ENCODE assay signal across 1 cellular context in the genomic region with DNA sequence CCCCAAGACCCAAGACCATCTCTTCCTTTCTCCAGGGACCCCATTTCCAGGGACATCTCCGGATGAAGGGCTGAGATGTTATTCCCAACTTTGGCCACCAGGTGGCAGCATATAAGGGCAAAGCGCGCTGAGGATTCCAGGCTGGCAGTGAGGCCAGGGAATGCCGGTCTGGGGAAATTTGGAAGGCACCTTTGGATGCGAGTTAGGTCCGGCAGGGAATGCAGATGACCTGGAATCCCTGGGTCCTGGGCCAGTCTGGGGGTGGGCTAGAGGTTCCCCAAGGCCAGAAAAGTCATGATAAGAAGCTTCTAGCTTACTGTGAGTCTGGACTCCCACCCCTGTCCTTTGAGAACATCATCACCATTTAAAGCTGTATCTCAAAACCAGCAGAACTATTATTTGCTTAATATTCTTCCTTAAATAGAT.
TF ChIP-seq lines count a peak whose summit lies in the region.

No MANE protein-coding gene starts in this region.

TF ChIP-seq in GM23338, 12 proteins besides CTCF, POLR2A, EP300 and RAD21:
- no peak for TF ChIP-seq ZNF331 (CRISPR knock-in tag; IDR thresholded peaks at IDR 0.05; ENCODE audit: low read depth)
- no peak for TF ChIP-seq POLR2AphosphoS5 (IDR thresholded peaks at IDR 0.05; ENCODE audit: low read depth)
- no peak for TF ChIP-seq STAT1 (IDR thresholded peaks at IDR 0.05; ENCODE audit: unreplicated experiment)
- no peak for TF ChIP-seq EZH2phosphoT487 (IDR thresholded peaks at IDR 0.05; ENCODE audit: unreplicated experiment)
- TF ChIP-seq EZH2 (IDR thresholded peaks at IDR 0.05; ENCODE audit: low read depth, unreplicated experiment) = no peak
- TF ChIP-seq, protein P1, sequence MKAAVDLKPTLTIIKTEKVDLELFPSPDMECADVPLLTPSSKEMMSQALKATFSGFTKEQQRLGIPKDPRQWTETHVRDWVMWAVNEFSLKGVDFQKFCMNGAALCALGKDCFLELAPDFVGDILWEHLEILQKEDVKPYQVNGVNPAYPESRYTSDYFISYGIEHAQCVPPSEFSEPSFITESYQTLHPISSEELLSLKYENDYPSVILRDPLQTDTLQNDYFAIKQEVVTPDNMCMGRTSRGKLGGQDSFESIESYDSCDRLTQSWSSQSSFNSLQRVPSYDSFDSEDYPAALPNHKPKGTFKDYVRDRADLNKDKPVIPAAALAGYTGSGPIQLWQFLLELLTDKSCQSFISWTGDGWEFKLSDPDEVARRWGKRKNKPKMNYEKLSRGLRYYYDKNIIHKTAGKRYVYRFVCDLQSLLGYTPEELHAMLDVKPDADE (IDR thresholded peaks at IDR 0.05) = no peak
- no peak for TF ChIP-seq ZNF114 (CRISPR knock-in tag; IDR thresholded peaks at IDR 0.05)
- TF ChIP-seq JUNB (IDR thresholded peaks at IDR 0.05; ENCODE audit: unreplicated experiment) = no peak
- no peak for TF ChIP-seq NANOG (IDR thresholded peaks at IDR 0.05; ENCODE audit: borderline replicate concordance)
- no peak for TF ChIP-seq CREB1 (CRISPR knock-in tag; IDR thresholded peaks at IDR 0.05; ENCODE audit: low read depth)
- TF ChIP-seq, protein P2, sequence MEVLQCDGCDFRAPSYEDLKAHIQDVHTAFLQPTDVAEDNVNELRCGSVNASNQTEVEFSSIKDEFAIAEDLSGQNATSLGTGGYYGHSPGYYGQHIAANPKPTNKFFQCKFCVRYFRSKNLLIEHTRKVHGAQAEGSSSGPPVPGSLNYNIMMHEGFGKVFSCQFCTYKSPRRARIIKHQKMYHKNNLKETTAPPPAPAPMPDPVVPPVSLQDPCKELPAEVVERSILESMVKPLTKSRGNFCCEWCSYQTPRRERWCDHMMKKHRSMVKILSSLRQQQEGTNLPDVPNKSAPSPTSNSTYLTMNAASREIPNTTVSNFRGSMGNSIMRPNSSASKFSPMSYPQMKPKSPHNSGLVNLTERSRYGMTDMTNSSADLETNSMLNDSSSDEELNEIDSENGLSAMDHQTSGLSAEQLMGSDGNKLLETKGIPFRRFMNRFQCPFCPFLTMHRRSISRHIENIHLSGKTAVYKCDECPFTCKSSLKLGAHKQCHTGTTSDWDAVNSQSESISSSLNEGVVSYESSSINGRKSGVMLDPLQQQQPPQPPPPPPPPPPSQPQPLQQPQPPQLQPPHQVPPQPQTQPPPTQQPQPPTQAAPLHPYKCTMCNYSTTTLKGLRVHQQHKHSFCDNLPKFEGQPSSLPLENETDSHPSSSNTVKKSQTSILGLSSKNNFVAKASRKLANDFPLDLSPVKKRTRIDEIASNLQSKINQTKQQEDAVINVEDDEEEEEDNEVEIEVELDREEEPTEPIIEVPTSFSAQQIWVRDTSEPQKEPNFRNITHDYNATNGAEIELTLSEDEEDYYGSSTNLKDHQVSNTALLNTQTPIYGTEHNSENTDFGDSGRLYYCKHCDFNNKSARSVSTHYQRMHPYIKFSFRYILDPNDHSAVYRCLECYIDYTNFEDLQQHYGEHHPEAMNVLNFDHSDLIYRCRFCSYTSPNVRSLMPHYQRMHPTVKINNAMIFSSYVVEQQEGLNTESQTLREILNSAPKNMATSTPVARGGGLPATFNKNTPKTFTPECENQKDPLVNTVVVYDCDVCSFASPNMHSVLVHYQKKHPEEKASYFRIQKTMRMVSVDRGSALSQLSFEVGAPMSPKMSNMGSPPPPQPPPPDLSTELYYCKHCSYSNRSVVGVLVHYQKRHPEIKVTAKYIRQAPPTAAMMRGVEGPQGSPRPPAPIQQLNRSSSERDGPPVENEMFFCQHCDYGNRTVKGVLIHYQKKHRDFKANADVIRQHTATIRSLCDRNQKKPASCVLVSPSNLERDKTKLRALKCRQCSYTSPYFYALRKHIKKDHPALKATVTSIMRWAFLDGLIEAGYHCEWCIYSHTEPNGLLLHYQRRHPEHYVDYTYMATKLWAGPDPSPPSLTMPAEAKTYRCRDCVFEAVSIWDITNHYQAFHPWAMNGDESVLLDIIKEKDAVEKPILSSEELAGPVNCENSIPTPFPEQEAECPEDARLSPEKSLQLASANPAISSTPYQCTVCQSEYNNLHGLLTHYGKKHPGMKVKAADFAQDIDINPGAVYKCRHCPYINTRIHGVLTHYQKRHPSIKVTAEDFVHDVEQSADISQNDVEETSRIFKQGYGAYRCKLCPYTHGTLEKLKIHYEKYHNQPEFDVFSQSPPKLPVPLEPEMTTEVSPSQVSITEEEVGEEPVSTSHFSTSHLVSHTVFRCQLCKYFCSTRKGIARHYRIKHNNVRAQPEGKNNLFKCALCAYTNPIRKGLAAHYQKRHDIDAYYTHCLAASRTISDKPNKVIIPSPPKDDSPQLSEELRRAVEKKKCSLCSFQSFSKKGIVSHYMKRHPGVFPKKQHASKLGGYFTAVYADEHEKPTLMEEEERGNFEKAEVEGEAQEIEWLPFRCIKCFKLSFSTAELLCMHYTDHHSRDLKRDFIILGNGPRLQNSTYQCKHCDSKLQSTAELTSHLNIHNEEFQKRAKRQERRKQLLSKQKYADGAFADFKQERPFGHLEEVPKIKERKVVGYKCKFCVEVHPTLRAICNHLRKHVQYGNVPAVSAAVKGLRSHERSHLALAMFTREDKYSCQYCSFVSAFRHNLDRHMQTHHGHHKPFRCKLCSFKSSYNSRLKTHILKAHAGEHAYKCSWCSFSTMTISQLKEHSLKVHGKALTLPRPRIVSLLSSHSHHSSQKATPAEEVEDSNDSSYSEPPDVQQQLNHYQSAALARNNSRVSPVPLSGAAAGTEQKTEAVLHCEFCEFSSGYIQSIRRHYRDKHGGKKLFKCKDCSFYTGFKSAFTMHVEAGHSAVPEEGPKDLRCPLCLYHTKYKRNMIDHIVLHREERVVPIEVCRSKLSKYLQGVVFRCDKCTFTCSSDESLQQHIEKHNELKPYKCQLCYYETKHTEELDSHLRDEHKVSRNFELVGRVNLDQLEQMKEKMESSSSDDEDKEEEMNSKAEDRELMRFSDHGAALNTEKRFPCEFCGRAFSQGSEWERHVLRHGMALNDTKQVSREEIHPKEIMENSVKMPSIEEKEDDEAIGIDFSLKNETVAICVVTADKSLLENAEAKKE (CRISPR knock-in tag; IDR thresholded peaks at IDR 0.05) = no peak
- TF ChIP-seq, protein P3, sequence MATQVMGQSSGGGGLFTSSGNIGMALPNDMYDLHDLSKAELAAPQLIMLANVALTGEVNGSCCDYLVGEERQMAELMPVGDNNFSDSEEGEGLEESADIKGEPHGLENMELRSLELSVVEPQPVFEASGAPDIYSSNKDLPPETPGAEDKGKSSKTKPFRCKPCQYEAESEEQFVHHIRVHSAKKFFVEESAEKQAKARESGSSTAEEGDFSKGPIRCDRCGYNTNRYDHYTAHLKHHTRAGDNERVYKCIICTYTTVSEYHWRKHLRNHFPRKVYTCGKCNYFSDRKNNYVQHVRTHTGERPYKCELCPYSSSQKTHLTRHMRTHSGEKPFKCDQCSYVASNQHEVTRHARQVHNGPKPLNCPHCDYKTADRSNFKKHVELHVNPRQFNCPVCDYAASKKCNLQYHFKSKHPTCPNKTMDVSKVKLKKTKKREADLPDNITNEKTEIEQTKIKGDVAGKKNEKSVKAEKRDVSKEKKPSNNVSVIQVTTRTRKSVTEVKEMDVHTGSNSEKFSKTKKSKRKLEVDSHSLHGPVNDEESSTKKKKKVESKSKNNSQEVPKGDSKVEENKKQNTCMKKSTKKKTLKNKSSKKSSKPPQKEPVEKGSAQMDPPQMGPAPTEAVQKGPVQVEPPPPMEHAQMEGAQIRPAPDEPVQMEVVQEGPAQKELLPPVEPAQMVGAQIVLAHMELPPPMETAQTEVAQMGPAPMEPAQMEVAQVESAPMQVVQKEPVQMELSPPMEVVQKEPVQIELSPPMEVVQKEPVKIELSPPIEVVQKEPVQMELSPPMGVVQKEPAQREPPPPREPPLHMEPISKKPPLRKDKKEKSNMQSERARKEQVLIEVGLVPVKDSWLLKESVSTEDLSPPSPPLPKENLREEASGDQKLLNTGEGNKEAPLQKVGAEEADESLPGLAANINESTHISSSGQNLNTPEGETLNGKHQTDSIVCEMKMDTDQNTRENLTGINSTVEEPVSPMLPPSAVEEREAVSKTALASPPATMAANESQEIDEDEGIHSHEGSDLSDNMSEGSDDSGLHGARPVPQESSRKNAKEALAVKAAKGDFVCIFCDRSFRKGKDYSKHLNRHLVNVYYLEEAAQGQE (IDR thresholded peaks at IDR 0.05; ENCODE audit: unreplicated experiment) = no peak
